In genomic region chrX:155857561-155857960, GRCh38 we compare ENCODE assay signal across 8 cellular contexts. TPM values are rescaled to one million over a fixed set of nuclear protein-coding genes. Genes with fewer than 3 reads are reported as not detected.
DNase-seq lines count a peak whose midpoint lies in the region; ATAC-seq and TF ChIP-seq lines count a peak whose summit lies in the region.

No MANE protein-coding gene starts in this region.

- no peak overlapping the region for H3K4me2 ChIP-seq in DND-41 (ENCODE audit: insufficient read depth, low read length)

- peaks cover 0 to 3% (median 0%) of the 10 kb centered on the region in 6 donors for H3K9me3 Mint-ChIP-seq in immature natural killer cell
- H3K9me3 Mint-ChIP-seq in activated naive CD8-positive, alpha-beta T cell treated with anti-CD3 and anti-CD28 coated beads for 36 hours = peaks cover 2% of the 10 kb centered on the region

- H4K20me1 ChIP-seq in DND-41 (ENCODE audit: insufficient read depth, low read length) = no peaks in the 10 kb centered on the region

- H3K9me3 ChIP-seq in DND-41 (ENCODE audit: insufficient read depth, low read length, severe bottlenecking) (no peaks in the 10 kb centered on the region), HEK293 (ENCODE audit: control insufficient read depth, insufficient read depth, low read depth, low read length) (no peaks in the 10 kb centered on the region)

- H3K4me3 ChIP-seq in DND-41 (ENCODE audit: low read depth in 1 of 2, low read length in 2 of 2) (no peak overlapping the region), HEK293 (ENCODE audit: low read depth, low read length) (no peak overlapping the region)

- no peaks in the 10 kb centered on the region for H3K36me3 ChIP-seq in DND-41 (ENCODE audit: insufficient read depth, low read length)
- H3K36me3 ChIP-seq in HEK293 (ENCODE audit: control insufficient read depth in 2 of 2, insufficient read depth in 1 of 2, low read length in 2 of 2) = no peaks in the 10 kb centered on the region

- peaks cover 1 to 13% (median 5%) of the 10 kb centered on the region in 3 donors for H3K27me3 Mint-ChIP-seq in immature natural killer cell (ENCODE audit: low read depth in 3 of 3)
- peaks cover 9% of the 10 kb centered on the region for H3K27me3 Mint-ChIP-seq in activated naive CD8-positive, alpha-beta T cell treated with anti-CD3 and anti-CD28 coated beads for 36 hours

- H3K4me1 Mint-ChIP-seq in immature natural killer cell = no peaks in the 10 kb centered on the region
- H3K4me1 Mint-ChIP-seq in activated naive CD8-positive, alpha-beta T cell treated with anti-CD3 and anti-CD28 coated beads for 36 hours = no peaks in the 10 kb centered on the region

- H3K27ac ChIP-seq in DND-41 (ENCODE audit: low read length) (no peak overlapping the region), HEK293 (ENCODE audit: extremely low read depth, low read depth, low read length) (no peak overlapping the region), RWPE1 (no peak overlapping the region)

- no peak overlapping the region for H2AFZ ChIP-seq in DND-41 (ENCODE audit: low read depth, low read length)

- no peaks in the 10 kb centered on the region for H3K27me3 ChIP-seq in DND-41 (ENCODE audit: insufficient read depth, low read length, poor library complexity)

- H3K4me3 Mint-ChIP-seq in immature natural killer cell = no peak overlapping the region
- H3K4me3 Mint-ChIP-seq in activated naive CD8-positive, alpha-beta T cell treated with anti-CD3 and anti-CD28 coated beads for 36 hours = no peak overlapping the region

- no peak for ATAC-seq in DND-41 (ENCODE audit: insufficient read depth, low read depth)
- no peak for ATAC-seq in GM19351 (IDR thresholded peaks at IDR 0.05; ENCODE audit: unreplicated experiment)

- no peak overlapping the region for H3K27ac Mint-ChIP-seq in immature natural killer cell
- no peak overlapping the region for H3K27ac Mint-ChIP-seq in activated naive CD8-positive, alpha-beta T cell treated with anti-CD3 and anti-CD28 coated beads for 36 hours

- H3K4me1 ChIP-seq in DND-41 (ENCODE audit: insufficient read depth, low read length) (no peaks in the 10 kb centered on the region), HEK293 (ENCODE audit: control insufficient read depth, insufficient read depth, low read length) (0 out of 2 replicates have a peak, but pooled peaks cover 2% of the 10 kb centered on the region)

- H3K79me2 ChIP-seq in DND-41 (ENCODE audit: insufficient read depth, low read length) = no peaks in the 10 kb centered on the region

- POLR2A ChIA-PET in HEK293 (lab: Yijun Ruan, JAX) = no interaction called here
- POLR2A ChIA-PET in RWPE1 (lab: Yijun Ruan, JAX; ENCODE audit: low non-redundant PET) = no interaction called here

- H3K9ac ChIP-seq in DND-41 (ENCODE audit: low read depth, low read length) = no peak overlapping the region

- CTCF ChIA-PET in HEK293 (lab: Yijun Ruan, JAX) (no interaction called here), RWPE1 (lab: Yijun Ruan, JAX) (no interaction called here)

- H3K36me3 Mint-ChIP-seq in immature natural killer cell = no peaks in the 10 kb centered on the region
- no peaks in the 10 kb centered on the region for H3K36me3 Mint-ChIP-seq in activated naive CD8-positive, alpha-beta T cell treated with anti-CD3 and anti-CD28 coated beads for 36 hours

- DNase-seq in DND-41 (no peak), RWPE1 (ENCODE audit: low spot score) (no peak), glomerular visceral epithelial cell (ENCODE audit: extremely low spot score) (peak; percentile 17), immature natural killer cell (no peak), NCI-H226 (no peak)
- no peak for DNase-seq in activated naive CD8-positive, alpha-beta T cell treated with anti-CD3 and anti-CD28 coated beads for 36 hours

- TF ChIP-seq CTCF in DND-41 (IDR thresholded peaks at IDR 0.05; ENCODE audit: borderline replicate concordance, extremely low read depth, low read length, poor library complexity, severe bottlenecking) = peak; percentile 45
- no peak for TF ChIP-seq CTCF in HEK293 (tag by site-specific recombination; IDR thresholded peaks at IDR 0.05)
- 0 out of 2 replicates have a peak, but pooled peaks have one; percentile 13 for TF ChIP-seq CTCF in RWPE1 (conservative IDR thresholded peaks at IDR 0.05; ENCODE audit: low read depth)

TF ChIP-seq in HEK293, 187 proteins besides CTCF, POLR2A, EP300 and RAD21 (continues in another document):
- TF ChIP-seq ZNF654 (tag by site-specific recombination; IDR thresholded peaks at IDR 0.05; ENCODE audit: low read depth) (peak; percentile 68), ZBTB21 (tag by site-specific recombination; IDR thresholded peaks at IDR 0.05) (no peak), GLI4 (tag by site-specific recombination; IDR thresholded peaks at IDR 0.05) (no peak), TSHZ1 (tag by site-specific recombination; IDR thresholded peaks at IDR 0.05; ENCODE audit: borderline replicate concordance) (no peak), SALL2 (tag by site-specific recombination; IDR thresholded peaks at IDR 0.05; ENCODE audit: borderline replicate concordance) (no peak), ZNF585B (tag by site-specific recombination; IDR thresholded peaks at IDR 0.05) (no peak), FEZF1 (tag by site-specific recombination; IDR thresholded peaks at IDR 0.05) (peak; percentile 58), PRDM10 (tag by site-specific recombination; IDR thresholded peaks at IDR 0.05) (0 out of 2 replicates have a peak, but pooled peaks have one; percentile 13), ZNF488 (tag by site-specific recombination; IDR thresholded peaks at IDR 0.05) (no peak), ZNF16 (tag by site-specific recombination; IDR thresholded peaks at IDR 0.05; ENCODE audit: low read depth) (no peak)

RNA-seq across cellular contexts. Expression of gene VAMP7, which starts 23.6 kb away (rescaled TPM):
- 100 to 1,000 TPM in 1 of 3 donors, 10 to 100 TPM in 2; 66.5 to 111 (median 75.3) TPM for polyA plus RNA-seq in immature natural killer cell
- total RNA-seq in activated naive CD8-positive, alpha-beta T cell treated with anti-CD3 and anti-CD28 coated beads for 36 hours = 10 to 100 TPM; 30.1 to 31.1 TPM
